20 cellular contexts compared by ENCODE assay signal in the genomic region with DNA sequence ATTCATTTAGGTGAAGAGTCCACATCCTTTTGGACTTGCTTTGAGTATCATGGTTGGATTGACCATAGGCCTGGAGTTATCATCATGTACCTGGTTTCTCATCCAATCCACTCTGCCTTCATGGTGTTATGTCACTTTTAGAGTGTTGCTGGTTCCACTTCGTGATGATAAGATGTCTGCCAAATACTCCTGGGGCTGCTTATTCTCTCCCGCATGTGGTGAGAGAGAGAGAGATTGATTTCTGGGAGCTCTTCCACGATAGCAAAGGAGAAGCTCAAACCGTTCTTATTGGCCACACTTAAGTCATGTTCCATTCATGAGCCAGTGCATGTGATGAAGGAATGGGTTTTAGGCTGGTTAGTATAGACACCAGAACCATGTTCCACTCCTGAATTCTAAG. TPM values are rescaled to one million over a fixed set of nuclear protein-coding genes. Genes with fewer than 3 reads are reported as not detected.
DNase-seq lines count a peak whose midpoint lies in the region; ATAC-seq and TF ChIP-seq lines count a peak whose summit lies in the region.
"Had no signal": no experiment of that assay in that cellular context is flagged by ENCODE, and none has a peak within 500 bp of the region (broad histone marks: within the 10 kb centered on the region; RNA-seq: fewer than 3 reads in every experiment).

No MANE protein-coding gene starts in this region.

- intact Hi-C loops in left ventricle myocardium inferior (cut with micrococcal nuclease), result no loop called here
- intact Hi-C loops in psoas muscle (cut with DNase I), result loop anchor here (5.0 kb wide), 2 partner anchors 45 to 50 kb away; a partner anchor contains a TSS
- intact Hi-C loops in head of caudate nucleus (cut with DNase I), result no loop called here

- peak overlapping the region; percentile 75 for H3K4me2 ChIP-seq in GM23248 (ENCODE audit: unreplicated experiment)

- DNase-seq in GM23248, result no peak
- no peak for DNase-seq in brain microvascular endothelial cell
- no peak for DNase-seq in left ventricle myocardium inferior
- DNase-seq in psoas muscle, result no peak
- DNase-seq in OCI-M1 (lab: John Stamatoyannopoulos, UW), result no peak
- no peak for DNase-seq in foreskin melanocyte
- no peak for DNase-seq in DMS79 (lab: John Stamatoyannopoulos, UW)
- no peak for DNase-seq in head of caudate nucleus
- DNase-seq: activated CD4-positive, alpha-beta T cell treated with anti-CD3 and anti-CD28 coated beads, Interleukin-2, amount 10 ng/mL, durations not matched to agents 7 days and 5 days; activated naive CD4-positive, alpha-beta T cell treated with anti-CD3 and anti-CD28 coated beads, Interleukin-2, amount 50 U/mL, for 16 hours; DMS153; erythroblast; mucosa of descending colon; NCI-H2029; stimulated activated CD4-positive, alpha-beta T cell treated with anti-CD3 and anti-CD28 coated beads, Interleukin-12 subunit alpha, Interleukin-12 subunit beta, amount 100 ng/mL, for 4 hours; upper lobe of left lung had no signal

- no peaks in the 10 kb centered on the region for H3K79me2 ChIP-seq in GM23248 (ENCODE audit: insufficient read depth)

- H3K4me1 ChIP-seq in GM23248 (ENCODE audit: insufficient read depth) (peaks cover 44% of the 10 kb centered on the region), left ventricle myocardium inferior (peaks cover 87% of the 10 kb centered on the region), psoas muscle (peaks cover 69% of the 10 kb centered on the region)

- no peaks in the 10 kb centered on the region for H3K36me3 ChIP-seq in GM23248 (ENCODE audit: low read depth)
- H3K36me3 ChIP-seq in brain microvascular endothelial cell (replicated peaks), result no peaks in the 10 kb centered on the region
- no peaks in the 10 kb centered on the region for H3K36me3 ChIP-seq in left ventricle myocardium inferior
- no peaks in the 10 kb centered on the region for H3K36me3 ChIP-seq in psoas muscle (ENCODE audit: insufficient read depth in 1 of 2, low read depth in 1 of 2)
- H3K36me3 ChIP-seq: upper lobe of left lung had no signal

- H3K9me3 ChIP-seq in GM23248 (ENCODE audit: low read depth) (no peaks in the 10 kb centered on the region), left ventricle myocardium inferior (replicated peaks) (no peaks in the 10 kb centered on the region), psoas muscle (no peaks in the 10 kb centered on the region)
- H3K9me3 ChIP-seq: mucosa of descending colon, upper lobe of left lung had no signal

- WGBS in GM23248 (ENCODE audit: low coverage in 1 of 2, low lambda C conversion rate in 2 of 2, missing lambda C conversion rate in 2 of 2), 2 experiments, result 50% methylated on average over 4 of the region's 4 CpGs
- WGBS in psoas muscle, 3 donors, result 28 to 41% (median 28%) methylated on average over 4 of the region's 4 CpGs

- no peak for ATAC-seq in psoas muscle
- ATAC-seq: HepG2; mucosa of descending colon; stimulated activated memory B cell treated with anti-CD40 and anti-IgM and Interleukin-4, amounts not matched to agents 10 μg/mL and 1 μg/mL and 100 μg/mL, for 72 hours had no signal

- in situ Hi-C loops in GM23248 (cut with MboI) (no loop called here), brain microvascular endothelial cell (cut with HindIII; ENCODE audit: low pct_ligation_motif_present, low sequenced_read_pairs) (no loop called here)

- H3K4me3 ChIP-seq in GM23248 (no peak overlapping the region), brain microvascular endothelial cell (ENCODE audit: low read depth, low read length) (no peak overlapping the region), left ventricle myocardium inferior (no peak overlapping the region), psoas muscle (no peak overlapping the region)
- H3K4me3 ChIP-seq: mucosa of descending colon, SK-N-MC, upper lobe of left lung had no signal

- TF ChIP-seq CTCF in brain microvascular endothelial cell (IDR thresholded peaks at IDR 0.05; ENCODE audit: low read depth, low read length, missing control alignments) (no peak), left ventricle myocardium inferior (IDR thresholded peaks at IDR 0.05; ENCODE audit: borderline replicate concordance) (no peak), psoas muscle (IDR thresholded peaks at IDR 0.05) (no peak)

- H4K20me1 ChIP-seq in GM23248 (ENCODE audit: insufficient read depth), result no peaks in the 10 kb centered on the region

- no peaks in the 10 kb centered on the region for H3K9me2 ChIP-seq in GM23248 (ENCODE audit: insufficient read depth)

- no peak overlapping the region for H3K9ac ChIP-seq in GM23248

- no peaks in the 10 kb centered on the region for H3K27me3 ChIP-seq in GM23248 (replicated peaks; ENCODE audit: insufficient read depth)
- H3K27me3 ChIP-seq in brain microvascular endothelial cell (replicated peaks), result no peaks in the 10 kb centered on the region
- H3K27me3 ChIP-seq in left ventricle myocardium inferior (ENCODE audit: low read depth), result no peaks in the 10 kb centered on the region
- no peaks in the 10 kb centered on the region for H3K27me3 ChIP-seq in psoas muscle (ENCODE audit: insufficient read depth in 3 of 3, low read length in 2 of 3)
- H3K27me3 ChIP-seq: upper lobe of left lung had no signal

- H2AFZ ChIP-seq in GM23248, result no peak overlapping the region

- H3F3A ChIP-seq in GM23248 (ENCODE audit: insufficient read depth), result peaks cover 27% of the 10 kb centered on the region

- H3K27ac ChIP-seq in GM23248, result peak overlapping the region; percentile 27; the same call in 1 of the 2 replicates
- peak overlapping the region; percentile 64 for H3K27ac ChIP-seq in brain microvascular endothelial cell
- H3K27ac ChIP-seq in left ventricle myocardium inferior (replicated peaks), result peak overlapping the region; percentile 76
- H3K27ac ChIP-seq in psoas muscle, result peak overlapping the region; percentile 74
- H3K27ac ChIP-seq: C4-2B, SK-N-MC, upper lobe of left lung had no signal

RNA-seq across cellular contexts. Expression of a gene that starts 47.6 kb away (rescaled TPM):
- total RNA-seq in GM23248 (2014; rRNA removed; shearing (Covaris generic)), result 0.38 and 0.86 TPM in 2 replicates
- polyA plus RNA-seq in GM23248 (2016; fragmentation: Nextera tagmentation; extraction: Ambion mirVana) (2.0 and 2.1 TPM in 2 replicates), psoas muscle (10 to 100 TPM; 11.8 to 49.9 (median 29.0) TPM)
- total RNA-seq in left ventricle myocardium inferior (81.9 TPM), psoas muscle (10 to 100 TPM; 48.2 to 98.1 (median 62.8) TPM)

Comparison
In these comparisons a context has a peak if more than half of its experiments do, and no peak if none do; other contexts are left out.
1. RNA of a gene that starts 47.6 kb away (total RNA-seq): 81.9 TPM in left ventricle myocardium inferior (single experiment) and 48.2 to 98.1 TPM in psoas muscle; 0.38 to 0.86 TPM in GM23248; every median in the first group is over 10 times any median in the second.
2. intact Hi-C loops: an anchor here in psoas muscle (5.0 kb wide); none called in left ventricle myocardium inferior and head of caudate nucleus.
3. Peak in every context shown above with its lines, with median percentiles within 50 percentile points of each other: H3K27ac ChIP-seq.